Comparison of ENCODE assay signal across 17 cellular contexts in the genomic region with DNA sequence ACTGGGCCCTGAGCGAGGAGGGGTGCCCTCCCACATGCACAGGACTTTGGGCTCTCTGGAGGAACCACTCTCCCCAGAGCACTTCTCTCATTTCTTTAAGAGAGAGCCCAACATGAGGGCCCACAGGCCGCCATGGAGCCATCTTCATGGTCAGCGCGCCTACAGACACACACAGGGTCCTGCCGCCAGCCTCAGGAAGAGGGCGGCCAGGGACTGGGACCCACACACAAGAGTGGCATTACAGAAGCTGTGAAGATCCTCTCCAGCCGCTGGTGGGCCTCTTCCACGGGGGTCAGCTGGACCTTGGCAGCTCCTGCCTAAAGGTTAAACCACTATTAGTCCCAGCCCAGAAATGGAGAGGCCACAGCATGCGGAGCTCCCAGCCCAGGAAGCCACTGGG. TPM values are rescaled to one million over a fixed set of nuclear protein-coding genes. Genes with fewer than 3 reads are reported as not detected.
DNase-seq lines count a peak whose midpoint lies in the region; ATAC-seq and TF ChIP-seq lines count a peak whose summit lies in the region.
"Had no signal": no experiment of that assay in that cellular context is flagged by ENCODE, and none has a peak within 500 bp of the region (broad histone marks: within the 10 kb centered on the region; RNA-seq: fewer than 3 reads in every experiment).

No MANE protein-coding gene starts in this region.

- H3K27me3 Mint-ChIP-seq in MCF 10A (ENCODE audit: insufficient read depth, unreplicated experiment) = no peaks in the 10 kb centered on the region
- H3K27me3 Mint-ChIP-seq: CD4-positive, CD25-positive, alpha-beta regulatory T cell had no signal

- H3K79me2 ChIP-seq in mammary epithelial cell (ENCODE audit: insufficient read depth, low read length) = peaks cover 57% of the 10 kb centered on the region

- intact Hi-C loops in MCF 10A (cut with micrococcal nuclease) (no loop called here), mammary epithelial cell (cut with micrococcal nuclease) (no loop called here), IMR-90 (cut with micrococcal nuclease) (no loop called here), lower lobe of right lung (cut with DNase I) (no loop called here), stomach (cut with DNase I; ENCODE audit: low total_unique reads) (no loop called here)

- H3K4me2 ChIP-seq in mammary epithelial cell (ENCODE audit: insufficient read depth, low read depth, low read length) (no peak overlapping the region), IMR-90 (ENCODE audit: low read depth, low read length) (no peak overlapping the region)

- H3K36me3 Mint-ChIP-seq in MCF 10A (ENCODE audit: insufficient read depth, unreplicated experiment) = peaks cover 11% of the 10 kb centered on the region

- peak overlapping the region; percentile 78 for H2AK9ac ChIP-seq in IMR-90 (replicated peaks; ENCODE audit: low read depth, low read length, poor library complexity)

- H3K9me3 ChIP-seq in mammary epithelial cell (replicated peaks; ENCODE audit: insufficient read depth, low read length) (no peaks in the 10 kb centered on the region), IMR-90 (ENCODE audit: control insufficient read depth, insufficient read depth, low read length) (no peaks in the 10 kb centered on the region), lower lobe of right lung (no peaks in the 10 kb centered on the region), stomach (no peaks in the 10 kb centered on the region)

- no peak overlapping the region for H2BK20ac ChIP-seq in IMR-90 (ENCODE audit: low read depth, low read length)

- BruUV-seq in MCF 10A (replicated peaks; lab: Mats Ljungman, UMichigan) (no TSS peak), mammary epithelial cell (replicated peaks; lab: Mats Ljungman, UMichigan) (no TSS peak), IMR-90 (replicated peaks; lab: Mats Ljungman, UMichigan) (no TSS peak)

- DNase-seq in MCF 10A (ENCODE audit: unreplicated experiment) (no peak), mammary epithelial cell (no peak), IMR-90 (no peak), lower lobe of right lung (no peak), stomach (no peak), NCI-H446 treated with DMSO at 0.1 percent for 48 hours (lab: John Stamatoyannopoulos, UW) (no peak)
- DNase-seq: 8988T; CD4-positive, CD25-positive, alpha-beta regulatory T cell; DMS79; HCEC 1CT; NCI-H1436 treated with DMSO at 0.1 percent for 48 hours; NCI-H2081 treated with DMSO at 0.1 percent for 48 hours; NCI-H2227 treated with DMSO at 0.1 percent for 48 hours; NCI-H526 treated with DMSO at 0.1 percent for 48 hours; RPMI8226 had no signal

- POLR2A ChIA-PET in MCF 10A (lab: Yijun Ruan, JAX) = interaction anchor here (1.1 kb wide), 1 partner anchor 11 kb away, joined by 3 read pairs; no protein-coding TSS in a partner anchor
- POLR2A ChIA-PET in IMR-90 (lab: Charles Lee; ENCODE audit: unreplicated experiment) = no interaction called here

- H3K23ac ChIP-seq in IMR-90 (ENCODE audit: low read depth, low read length) = no peak overlapping the region

- no peak overlapping the region for H3K14ac ChIP-seq in IMR-90 (replicated peaks; ENCODE audit: low read depth, low read length)

- H3K56ac ChIP-seq in IMR-90 (ENCODE audit: extremely low read depth, insufficient read depth, low read length) = no peak overlapping the region

- H3K4me3 Mint-ChIP-seq in MCF 10A (ENCODE audit: unreplicated experiment) = no peak overlapping the region
- H3K4me3 Mint-ChIP-seq: CD4-positive, CD25-positive, alpha-beta regulatory T cell had no signal

- H3K9ac ChIP-seq in mammary epithelial cell (ENCODE audit: insufficient read depth, low read length) (no peak overlapping the region), IMR-90 (ENCODE audit: low read depth, low read length) (no peak overlapping the region)

- no peak overlapping the region for H3K4ac ChIP-seq in IMR-90 (ENCODE audit: low read depth, low read length)

- dilution Hi-C loops in mammary epithelial cell (cut with HindIII; ENCODE audit: low sequenced_read_pairs) (loop anchor here (5.0 kb wide), 1 partner anchor 53 kb away; no protein-coding TSS in a partner anchor), IMR-90 (cut with HindIII; ENCODE audit: low sequenced_read_pairs, unreplicated experiment) (no loop called here)

- H4K5ac ChIP-seq in IMR-90 (ENCODE audit: low read depth, low read length) = no peak overlapping the region

- peaks cover 13% of the 10 kb centered on the region for H3K4me1 Mint-ChIP-seq in MCF 10A (ENCODE audit: insufficient read depth, unreplicated experiment)

- no peak for TF ChIP-seq RAD21 in IMR-90 (IDR thresholded peaks at IDR 0.05; ENCODE audit: low read length)

- no peak overlapping the region for H3K4me3 ChIP-seq in mammary epithelial cell (replicated peaks in 1 of 3; ENCODE audit: insufficient read depth in 1 of 3, low read depth in 2 of 3, low read length in 3 of 3)
- no peak overlapping the region for H3K4me3 ChIP-seq in IMR-90 (ENCODE audit: insufficient read depth, low read depth, low read length)
- no peak overlapping the region for H3K4me3 ChIP-seq in lower lobe of right lung
- no peak overlapping the region for H3K4me3 ChIP-seq in stomach

- WGBS in mammary epithelial cell (ENCODE audit: low coverage, missing lambda C conversion rate) = 88% methylated on average over 7 of the region's 9 CpGs
- 88% methylated on average over 4 of the region's 9 CpGs; no CpG with 5 or more reads in 1 of the 2 experiments for WGBS in IMR-90 (ENCODE audit: extremely low coverage in 2 of 2, insufficient read length in 1 of 2), 2 experiments
- 73 to 91% (median 84%) methylated on average over 4 to 9 of the region's 9 CpGs for WGBS in stomach, 5 donors

- no peak for TF ChIP-seq CTCF in MCF 10A (IDR thresholded peaks at IDR 0.05; ENCODE audit: unreplicated experiment)
- no peak for TF ChIP-seq CTCF in mammary epithelial cell (conservative IDR thresholded peaks at IDR 0.05 in 1 of 2, IDR thresholded peaks at IDR 0.05 in 1 of 2; ENCODE audit: extremely low read depth in 1 of 2, insufficient read depth in 1 of 2, low read depth in 1 of 2, low read length in 2 of 2)
- TF ChIP-seq CTCF in IMR-90 (conservative IDR thresholded peaks at IDR 0.05; ENCODE audit: low read depth, low read length) = no peak
- TF ChIP-seq CTCF in lower lobe of right lung (IDR thresholded peaks at IDR 0.05) = no peak
- TF ChIP-seq CTCF in stomach (IDR thresholded peaks at IDR 0.05) = no peak

- peak overlapping the region; percentile 82 for H3K27ac Mint-ChIP-seq in MCF 10A (ENCODE audit: low read depth, unreplicated experiment)

- H2BK15ac ChIP-seq in IMR-90 (ENCODE audit: low read depth, low read length) = no peak overlapping the region

- H2AK5ac ChIP-seq in IMR-90 (ENCODE audit: low read depth, low read length) = peak overlapping the region; percentile 23; the same call in 1 of the 2 replicates

- no peak overlapping the region for H3K27ac ChIP-seq in mammary epithelial cell (ENCODE audit: insufficient read depth, low read depth, low read length)
- no peak overlapping the region for H3K27ac ChIP-seq in IMR-90 (ENCODE audit: insufficient read depth, low read length)
- peak overlapping the region; percentile 41 for H3K27ac ChIP-seq in lower lobe of right lung
- H3K27ac ChIP-seq in stomach = peak overlapping the region; percentile 48 to 77 (median 74)

- TF ChIP-seq EP300 in stomach (IDR thresholded peaks at IDR 0.05) = no peak

- no peak overlapping the region for H3K18ac ChIP-seq in IMR-90 (ENCODE audit: low read depth, low read length)

- H3K36me3 ChIP-seq in mammary epithelial cell (ENCODE audit: insufficient read depth, low read length) (peaks cover 7% of the 10 kb centered on the region), IMR-90 (ENCODE audit: control insufficient read depth, insufficient read depth, low read length) (peaks cover 14% of the 10 kb centered on the region), lower lobe of right lung (peaks cover 34% of the 10 kb centered on the region), stomach (peaks cover 14 to 50% (median 32%) of the 10 kb centered on the region in 4 donors)

- no peak overlapping the region for H2BK5ac ChIP-seq in IMR-90 (ENCODE audit: low read depth, low read length, poor library complexity, severe bottlenecking)

- H3K79me1 ChIP-seq in IMR-90 (ENCODE audit: low read depth in 1 of 2, low read length in 2 of 2) = peaks cover 27 to 38% of the 10 kb centered on the region in 2 experiments

- peaks cover 11% of the 10 kb centered on the region for H3K9me1 ChIP-seq in IMR-90 (ENCODE audit: insufficient read depth, low read length)

- in situ Hi-C loops in mammary epithelial cell (cut with MboI; ENCODE audit: low sequenced_read_pairs in 2 of 2) = loop anchor here in 1 of 2 donors (25.0 kb wide), 1 partner anchor 437 kb away; a partner anchor contains a TSS
- in situ Hi-C loops in IMR-90 (cut with MboI; ENCODE audit: low sequenced_read_pairs) = no loop called here

- H2AFZ ChIP-seq in mammary epithelial cell (ENCODE audit: low read depth, low read length) (no peak overlapping the region), IMR-90 (replicated peaks; ENCODE audit: low read length, poor library complexity) (no peak overlapping the region)

- ATAC-seq in IMR-90 (ENCODE audit: low read depth) (no peak), lower lobe of right lung (no peak), HG03097 (IDR thresholded peaks at IDR 0.05; ENCODE audit: low FRiP score, unreplicated experiment) (no peak), HG02588 (IDR thresholded peaks at IDR 0.05; ENCODE audit: unreplicated experiment) (no peak)

- CTCF ChIA-PET in MCF 10A (lab: Yijun Ruan, JAX) (interaction anchor here (0.7 to 3.7 kb wide), 12 partner anchors 8 to 141 kb away, joined by 3 to 40 read pairs (median 5); a partner anchor contains a TSS), mammary epithelial cell (lab: Charles Lee; ENCODE audit: low non-redundant PET) (interaction anchor here (0.5 kb wide), 1 partner anchor 135 kb away, joined by 7 read pairs; no protein-coding TSS in a partner anchor), IMR-90 (lab: Yijun Ruan, JAX) (interaction anchor here (0.6 to 2.3 kb wide), 2 partner anchors 9 to 22 kb away, joined by 4 to 40 read pairs; no protein-coding TSS in a partner anchor)

- H3K9me3 Mint-ChIP-seq in MCF 10A (ENCODE audit: unreplicated experiment) = no peaks in the 10 kb centered on the region
- H3K9me3 Mint-ChIP-seq: CD4-positive, CD25-positive, alpha-beta regulatory T cell had no signal

- no peak overlapping the region for H2BK120ac ChIP-seq in IMR-90 (ENCODE audit: low read depth, low read length)

- peaks cover 3% of the 10 kb centered on the region for H3K4me1 ChIP-seq in mammary epithelial cell (ENCODE audit: insufficient read depth, low read length)
- H3K4me1 ChIP-seq in IMR-90 (ENCODE audit: control insufficient read depth, insufficient read depth, low read length) = no peaks in the 10 kb centered on the region
- peaks cover 36% of the 10 kb centered on the region for H3K4me1 ChIP-seq in lower lobe of right lung
- H3K4me1 ChIP-seq in stomach = peaks cover 16 to 38% (median 29%) of the 10 kb centered on the region in 4 donors

- no peak overlapping the region for H4K91ac ChIP-seq in IMR-90 (ENCODE audit: insufficient read depth, low read depth, low read length)

- H4K8ac ChIP-seq in IMR-90 (ENCODE audit: low read depth in 2 of 2, low read length in 2 of 2) = no peak overlapping the region

- H3K27me3 ChIP-seq in mammary epithelial cell (ENCODE audit: insufficient read depth, low read length) (no peaks in the 10 kb centered on the region), IMR-90 (ENCODE audit: control insufficient read depth, insufficient read depth, low read length) (no peaks in the 10 kb centered on the region), lower lobe of right lung (ENCODE audit: low read depth) (no peaks in the 10 kb centered on the region), stomach (no peaks in the 10 kb centered on the region)

- H4K20me1 ChIP-seq in mammary epithelial cell (ENCODE audit: insufficient read depth, low read length) (no peaks in the 10 kb centered on the region), IMR-90 (ENCODE audit: insufficient read depth, low read length) (peaks cover 27% of the 10 kb centered on the region; the same call in 1 of the 2 replicates)

- TF ChIP-seq POLR2A in IMR-90 (IDR thresholded peaks at IDR 0.05; ENCODE audit: low read depth, low read length) (no peak), stomach (IDR thresholded peaks at IDR 0.05) (no peak)

RNA-seq across cellular contexts. Expression of a gene that starts 54.5 kb away (rescaled TPM):
- total RNA-seq in MCF 10A (2022) (24.0 and 24.8 TPM in 2 replicates), mammary epithelial cell (100 to 1,000 TPM in 1 of 2 donors, 10 to 100 TPM in 1; 62.3 to 102 TPM), IMR-90 (2012; rRNA removed) (39.1 and 40.0 TPM in 2 replicates), lower lobe of right lung (59.5 TPM), stomach (100 to 1,000 TPM in 3 of 5 donors, 10 to 100 TPM in 2; 42.8 to 305 (median 121) TPM)
- polyA plus RNA-seq in mammary epithelial cell (17.8 TPM), IMR-90 (2012; rRNA removed) (22.4 and 22.9 TPM in 2 replicates), stomach (10 to 100 TPM; 16.5 to 30.3 (median 28.2) TPM)
- 131 TPM for polyA minus RNA-seq in mammary epithelial cell
- polyA plus RNA-seq in IMR-90 (2012; cell fraction: cytosol; rRNA removed) = 12.8 and 19.0 TPM in 2 replicates
- polyA plus RNA-seq in IMR-90 (2012; cell fraction: nucleus; rRNA removed; ENCODE audit: low replicate concordance) = 95.5 and 141 TPM in 2 replicates

Comparison
In these comparisons a context has a peak if more than half of its experiments do, and no peak if none do; other contexts are left out.
1. H3K27ac ChIP-seq: peak in lower lobe of right lung (single experiment) and stomach (5 of 5); none in mammary epithelial cell (single experiment) and IMR-90 (single experiment).